ENCODE assay signal across 19 cellular contexts in genomic region chr11:70522261-70522612, GRCh38.
"Had no signal": no experiment of that assay in that cellular context is flagged by ENCODE, and none has a peak within 500 bp of the region (broad histone marks: within the 10 kb centered on the region; RNA-seq: fewer than 3 reads in every experiment).

No MANE protein-coding gene starts in this region.

- FAIRE-seq: islet of Langerhans had no signal

- H3K9me3 ChIP-seq: body of pancreas, gastroesophageal sphincter, psoas muscle, tibial artery had no signal

- H3K27ac ChIP-seq: body of pancreas, epithelial cell of prostate, gastroesophageal sphincter, psoas muscle, tibial artery had no signal

- H3K27ac Mint-ChIP-seq: activated CD4-positive, alpha-beta T cell treated with anti-CD3 and anti-CD28 coated beads, Interleukin-2, amount 10 ng/mL, durations not matched to agents 7 days and 5 days; activated CD8-positive, alpha-beta memory T cell treated with anti-CD3 and anti-CD28 coated beads, Interleukin-2, amount 10 ng/mL, durations not matched to agents 7 days and 5 days; activated CD8-positive, alpha-beta T cell treated with anti-CD3 and anti-CD28 coated beads for 36 hours; activated naive CD8-positive, alpha-beta T cell treated with anti-CD3 and anti-CD28 coated beads, Interleukin-2, amount 50 U/mL, for 24 hours; natural killer cell treated with Interleukin-12 subunit alpha and Interleukin-12 subunit beta and Interleukin-15 and Interleukin-18, amount 100 ng/mL, for 72 hours had no signal

- H3K4me1 Mint-ChIP-seq: activated CD4-positive, alpha-beta T cell treated with anti-CD3 and anti-CD28 coated beads, Interleukin-2, amount 10 ng/mL, durations not matched to agents 7 days and 5 days; activated CD8-positive, alpha-beta memory T cell treated with anti-CD3 and anti-CD28 coated beads, Interleukin-2, amount 10 ng/mL, durations not matched to agents 7 days and 5 days; activated naive CD8-positive, alpha-beta T cell treated with anti-CD3 and anti-CD28 coated beads, Interleukin-2, amount 50 U/mL, for 24 hours had no signal

- H3K9me3 Mint-ChIP-seq: activated CD4-positive, alpha-beta T cell treated with anti-CD3 and anti-CD28 coated beads, Interleukin-2, amount 10 ng/mL, durations not matched to agents 7 days and 5 days; activated CD8-positive, alpha-beta T cell treated with anti-CD3 and anti-CD28 coated beads for 36 hours; activated naive CD8-positive, alpha-beta T cell treated with anti-CD3 and anti-CD28 coated beads, Interleukin-2, amount 50 U/mL, for 24 hours; natural killer cell treated with Interleukin-12 subunit alpha and Interleukin-12 subunit beta and Interleukin-15 and Interleukin-18, amount 100 ng/mL, for 72 hours had no signal

- H3K36me3 ChIP-seq: gastroesophageal sphincter, tibial artery had no signal

- H3K4me3 ChIP-seq: body of pancreas, gastroesophageal sphincter, psoas muscle, tibial artery had no signal

- H3K27me3 ChIP-seq: body of pancreas had no signal

- H3K4me3 Mint-ChIP-seq: activated CD4-positive, alpha-beta T cell treated with anti-CD3 and anti-CD28 coated beads, Interleukin-2, amount 10 ng/mL, durations not matched to agents 7 days and 5 days; activated CD8-positive, alpha-beta memory T cell treated with anti-CD3 and anti-CD28 coated beads, Interleukin-2, amount 10 ng/mL, durations not matched to agents 7 days and 5 days; activated CD8-positive, alpha-beta T cell treated with anti-CD3 and anti-CD28 coated beads for 36 hours; activated naive CD8-positive, alpha-beta T cell treated with anti-CD3 and anti-CD28 coated beads, Interleukin-2, amount 50 U/mL, for 24 hours; natural killer cell treated with Interleukin-12 subunit alpha and Interleukin-12 subunit beta and Interleukin-15 and Interleukin-18, amount 100 ng/mL, for 72 hours had no signal

- H3K36me3 Mint-ChIP-seq: activated CD8-positive, alpha-beta memory T cell treated with anti-CD3 and anti-CD28 coated beads, Interleukin-2, amount 10 ng/mL, durations not matched to agents 7 days and 5 days; natural killer cell treated with Interleukin-12 subunit alpha and Interleukin-12 subunit beta and Interleukin-15 and Interleukin-18, amount 100 ng/mL, for 72 hours had no signal

- H3K4me1 ChIP-seq: body of pancreas, gastroesophageal sphincter, psoas muscle, tibial artery had no signal

- DNase-seq: activated CD8-positive, alpha-beta memory T cell treated with anti-CD3 and anti-CD28 coated beads, Interleukin-2, amount 10 ng/mL, durations not matched to agents 7 days and 5 days; activated CD8-positive, alpha-beta T cell treated with anti-CD3 and anti-CD28 coated beads for 36 hours; activated effector memory CD4-positive, alpha-beta T cell treated with anti-CD3 and anti-CD28 coated beads, Interleukin-2, amount 50 U/mL, for 16 hours; activated naive CD4-positive, alpha-beta T cell treated with anti-CD3 and anti-CD28 coated beads, Interleukin-2, amount 50 U/mL, for 16 hours; activated naive CD8-positive, alpha-beta T cell treated with anti-CD3 and anti-CD28 coated beads, Interleukin-2, amount 50 U/mL, for 24 hours; activated T-cell treated with anti-CD3 and anti-CD28 coated beads for 4 hours; stimulated activated CD4-positive, alpha-beta T cell treated with anti-CD3 and anti-CD28 coated beads, Interleukin-12 subunit alpha, Interleukin-12 subunit beta, amount 100 ng/mL, for 4 hours; stimulated activated CD4-positive, alpha-beta T cell treated with anti-CD3 and anti-CD28 coated beads, Interleukin-4, amount 100 ng/mL, for 4 hours; stimulated activated naive CD8-positive, alpha-beta T cell treated with anti-CD3 and anti-CD28 coated beads, Interleukin-15, Interleukin-2, amounts not matched to agents 100 U/mL and 50 U/mL, for 24 hours; tibial artery had no signal

- ATAC-seq: activated CD4-positive, CD25-positive, alpha-beta regulatory T cell treated with anti-CD3 and anti-CD28 coated beads, Interleukin-2, amount 50 U/mL, for 24 hours; activated CD8-positive, alpha-beta memory T cell treated with anti-CD3 and anti-CD28 coated beads, Interleukin-2, amount 10 ng/mL, durations not matched to agents 7 days and 5 days; activated CD8-positive, alpha-beta T cell treated with anti-CD3 and anti-CD28 coated beads for 36 hours; gastroesophageal sphincter; natural killer cell treated with Interleukin-12 subunit alpha and Interleukin-12 subunit beta and Interleukin-15 and Interleukin-18, amount 100 ng/mL, for 72 hours; psoas muscle; right cardiac atrium; stimulated activated naive CD8-positive, alpha-beta T cell treated with anti-CD3 and anti-CD28 coated beads, Interleukin-15, Interleukin-2, amounts not matched to agents 100 U/mL and 50 U/mL, for 24 hours had no signal
